8 cellular contexts compared by ENCODE assay signal in genomic region chr10:91923371-91924211, GRCh38. TPM values are rescaled to one million over a fixed set of nuclear protein-coding genes. Genes with fewer than 3 reads are reported as not detected.
DNase-seq lines count a peak whose midpoint lies in the region; ATAC-seq and TF ChIP-seq lines count a peak whose summit lies in the region.

BTAF1 (plus strand) TSS chr10:91923770; CDS start chr10:91924077, 307 bp downstream.

- CTCF ChIA-PET in naive thymus-derived CD4-positive, alpha-beta T cell (lab: Charles Lee): interaction anchor here (0.7 to 1.8 kb wide), 7 partner anchors 10 to 625 kb away, joined by 4 to 23 read pairs (median 6); no protein-coding TSS in a partner anchor

- POLR2A ChIA-PET in naive thymus-derived CD4-positive, alpha-beta T cell (lab: Charles Lee): interaction anchor here (0.7 to 8.2 kb wide), 22 partner anchors 9 to 859 kb away, joined by 3 to 61 read pairs (median 4); partner anchors contain the start of genes CPEB3, FGFBP3, KIF11 and MARCHF5

- ATAC-seq in GM21717 (IDR thresholded peaks at IDR 0.05; ENCODE audit: unreplicated experiment): peak; percentile 95
- peak; percentile 97 for ATAC-seq in naive thymus-derived CD4-positive, alpha-beta T cell

- peaks cover 46% of the 10 kb centered on the region for H3K79me2 ChIP-seq in fibroblast of lung (ENCODE audit: control insufficient read depth, insufficient read depth, low read length)

- in situ Hi-C loops in KBM-7 (cut with MboI; ENCODE audit: low pct_unique_long_range_greater_than_20kb, low sequenced_read_pairs): no loop called here

- H3K4me3 Mint-ChIP-seq in naive thymus-derived CD4-positive, alpha-beta T cell: peak within 1 kb of the TSS; percentile 91 to 100 (median 96)

- peaks cover 0 to 5% (median 2%) of the 10 kb centered on the region in 11 donors for H3K9me3 Mint-ChIP-seq in naive thymus-derived CD4-positive, alpha-beta T cell

- H3K4me1 Mint-ChIP-seq in naive thymus-derived CD4-positive, alpha-beta T cell: peaks cover 22 to 62% (median 45%) of the 10 kb centered on the region in 7 donors

- H3K4me1 ChIP-seq in fibroblast of lung (ENCODE audit: control insufficient read depth, extremely low read depth, insufficient read depth, low read length): peaks cover 4% of the 10 kb centered on the region
- peaks cover 9 to 25% of the 10 kb centered on the region in 2 donors for H3K4me1 ChIP-seq in naive thymus-derived CD4-positive, alpha-beta T cell (ENCODE audit: control insufficient read depth in 2 of 2, insufficient read depth in 2 of 2, low read length in 2 of 2)

- peak within 1 kb of the TSS; percentile 78 to 95 (median 80) for H3K4me3 ChIP-seq in fibroblast of lung (replicated peaks in 1 of 4; ENCODE audit: control extremely low read depth in 1 of 4, insufficient read depth in 1 of 4, low read depth in 3 of 4, low read length in 4 of 4)
- H3K4me3 ChIP-seq in naive thymus-derived CD4-positive, alpha-beta T cell (ENCODE audit: low read length): peak within 1 kb of the TSS; percentile 70

- peak within 1 kb of the TSS; percentile 94 for H3K4me2 ChIP-seq in fibroblast of lung (ENCODE audit: extremely low read depth, insufficient read depth, low read length)

- no peaks in the 10 kb centered on the region for H3K9me3 ChIP-seq in fibroblast of lung (ENCODE audit: control insufficient read depth, insufficient read depth, low read depth, low read length)
- H3K9me3 ChIP-seq in naive thymus-derived CD4-positive, alpha-beta T cell (ENCODE audit: control insufficient read depth in 2 of 3, low read length in 3 of 3): no peaks in the 10 kb centered on the region

- H3K36me3 ChIP-seq in fibroblast of lung (ENCODE audit: control insufficient read depth, insufficient read depth, low read length): no peaks in the 10 kb centered on the region
- H3K36me3 ChIP-seq in naive thymus-derived CD4-positive, alpha-beta T cell (ENCODE audit: control insufficient read depth in 2 of 3, insufficient read depth in 3 of 3, low read length in 3 of 3): peaks cover 0 to 6% (median 0%) of the 10 kb centered on the region in 3 experiments

- H3K27ac Mint-ChIP-seq in naive thymus-derived CD4-positive, alpha-beta T cell: peak within 1 kb of the TSS; percentile 97 to 99 (median 98)

- no peaks in the 10 kb centered on the region for H4K20me1 ChIP-seq in fibroblast of lung (ENCODE audit: control insufficient read depth, extremely low read depth, insufficient read depth, low read length)

- peak within 1 kb of the TSS; percentile 93 for H3K27ac ChIP-seq in fibroblast of lung (ENCODE audit: insufficient read depth, low read length)
- H3K27ac ChIP-seq in naive thymus-derived CD4-positive, alpha-beta T cell (ENCODE audit: low read depth, low read length): peak within 1 kb of the TSS; percentile 96

- TF ChIP-seq CTCF in fibroblast of lung (conservative IDR thresholded peaks at IDR 0.05 in 1 of 2, IDR thresholded peaks at IDR 0.05 in 1 of 2; ENCODE audit: low read depth in 1 of 2, low read length in 2 of 2): no peak

- DNase-seq in DMS79 (lab: John Stamatoyannopoulos, UW) (peak; percentile 58), KBM-7 (peak; percentile 92), RKO (ENCODE audit: low spot score) (peak; percentile 93), fibroblast of lung (ENCODE audit: low read depth in 2 of 2) (peak; percentile 93 to 94)
- peak; percentile 83 to 86 for DNase-seq in activated T-helper 1 cell treated with anti-CD3 and anti-CD28 coated beads, Interleukin-2, amount 50 U/mL, for 16 hours (ENCODE audit: low read depth in 1 of 2, low spot score in 1 of 2)
- peak; percentile 86 to 93 (median 91) for DNase-seq in naive thymus-derived CD4-positive, alpha-beta T cell
- peak; percentile 83 to 94 (median 88) for DNase-seq in stimulated activated naive CD4-positive, alpha-beta T cell (lab: John Stamatoyannopoulos, UW)

- no peaks in the 10 kb centered on the region for H3K27me3 ChIP-seq in fibroblast of lung (ENCODE audit: control insufficient read depth, insufficient read depth, low read length)
- no peaks in the 10 kb centered on the region for H3K27me3 ChIP-seq in naive thymus-derived CD4-positive, alpha-beta T cell (ENCODE audit: control insufficient read depth in 2 of 2, insufficient read depth in 2 of 2, low read length in 2 of 2)

- H2AFZ ChIP-seq in fibroblast of lung (ENCODE audit: low read length): peak within 1 kb of the TSS; percentile 75

- intact Hi-C loops in naive thymus-derived CD4-positive, alpha-beta T cell (cut with micrococcal nuclease): loop anchor here (1.0 to 10.0 kb wide), 16 partner anchors 10 to 1971 kb away; partner anchors contain the start of genes CPEB3 (in 2 of the 2), KIF11 (in 2 of the 2), MARCHF5 (in 2 of the 2) and TNKS2 (in 2 of the 2)

- peak within 1 kb of the TSS; percentile 88 for H3K9ac ChIP-seq in fibroblast of lung (ENCODE audit: insufficient read depth, low read length)

- H3K36me3 Mint-ChIP-seq in naive thymus-derived CD4-positive, alpha-beta T cell: peaks cover 4 to 14% (median 10%) of the 10 kb centered on the region in 5 donors

- H3K27me3 Mint-ChIP-seq in naive thymus-derived CD4-positive, alpha-beta T cell: peaks cover under 1 to 8% (median 5%) of the 10 kb centered on the region in 5 donors

RNA-seq across cellular contexts. Expression of gene BTAF1, which starts in this region (rescaled TPM):
- 39.8 and 40.3 TPM in 2 replicates for total RNA-seq in fibroblast of lung
- polyA plus RNA-seq in fibroblast of lung: 16.2 and 27.4 TPM in 2 replicates
- 9.0 and 12.9 TPM in 2 replicates for polyA plus RNA-seq in fibroblast of lung (2012)
- 5.0 and 5.4 TPM in 2 replicates for polyA minus RNA-seq in fibroblast of lung (ENCODE audit: low replicate concordance)
- total RNA-seq in naive thymus-derived CD4-positive, alpha-beta T cell: 10 to 100 TPM; 55.7 to 84.8 (median 78.5) TPM
- 10 to 100 TPM in 1 of 2 donors, 1 to 10 TPM in 1; 6.9 to 11.9 TPM for polyA plus RNA-seq in naive thymus-derived CD4-positive, alpha-beta T cell

Comparison
In these comparisons a context has a peak if more than half of its experiments do, and no peak if none do; other contexts are left out.
1. Peak in every context shown above with its lines: DNase-seq, ATAC-seq, H3K4me3 ChIP-seq and H3K27ac ChIP-seq.